ENCODE assay signal across 10 cellular contexts in the genomic region with DNA sequence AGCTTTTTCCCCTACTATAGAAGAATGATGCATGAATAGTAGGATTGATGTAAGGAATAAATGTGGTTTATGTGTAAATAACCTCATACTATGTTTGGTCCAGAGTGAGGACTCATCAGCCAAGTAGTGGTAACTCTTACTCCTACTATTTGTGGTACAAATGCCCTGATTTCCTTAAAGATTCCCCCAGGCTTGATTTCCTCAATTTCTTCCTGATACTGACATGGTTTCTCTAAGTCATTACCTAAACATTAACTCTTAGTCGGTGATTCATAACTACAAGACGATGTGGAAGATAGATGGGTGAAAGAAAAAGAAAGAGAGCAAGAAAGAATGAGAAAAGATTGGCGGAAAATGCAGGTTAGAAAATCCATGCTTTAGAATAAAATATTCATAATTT. TPM values are rescaled to one million over a fixed set of nuclear protein-coding genes. Genes with fewer than 3 reads are reported as not detected.
"Had no signal": no experiment of that assay in that cellular context is flagged by ENCODE, and none has a peak within 500 bp of the region (broad histone marks: within the 10 kb centered on the region; RNA-seq: fewer than 3 reads in every experiment).

No MANE protein-coding gene starts in this region.

- ATAC-seq: GM23338 had no signal

- DNase-seq: H9, HCEC 1CT, KBM-7 had no signal

- FAIRE-seq: H1, H54, HTR-8/SVneo had no signal

- H3K36me3 Mint-ChIP-seq: IgD-negative memory B cell had no signal

- H3K4me3 Mint-ChIP-seq: GM23338, H9, IgD-negative memory B cell had no signal

- H3K4me1 Mint-ChIP-seq: IgD-negative memory B cell had no signal

- H3K4me2 ChIP-seq: GM23338, KMS-11 had no signal

- H3K27ac ChIP-seq: KMS-11 had no signal

- H3K27ac Mint-ChIP-seq: GM23338, H9, IgD-negative memory B cell had no signal

- H3K9ac ChIP-seq: KMS-11 had no signal

- H3K27me3 Mint-ChIP-seq: IgD-negative memory B cell had no signal

- H3K4me3 ChIP-seq: GM23338 had no signal

RNA-seq across cellular contexts. Expression of gene MYOCD, which starts 17.2 kb away (rescaled TPM):
- total RNA-seq: HT-29 had no signal
- polyA plus RNA-seq: IgD-negative memory B cell had no signal
